23 cellular contexts compared by ENCODE assay signal in genomic region chr2:175577405-175577986, GRCh38.
"Had no signal": no experiment of that assay in that cellular context is flagged by ENCODE, and none has a peak within 500 bp of the region (broad histone marks: within the 10 kb centered on the region; RNA-seq: fewer than 3 reads in every experiment).

No MANE protein-coding gene starts in this region.

- H3K36me3 Mint-ChIP-seq: activated naive CD4-positive, alpha-beta T cell treated with anti-CD3 and anti-CD28 coated beads, Interleukin-2, amount 10 ng/mL, durations not matched to agents 7 days and 5 days had no signal

- H3K4me1 ChIP-seq: left ventricle myocardium inferior, psoas muscle, uterus had no signal

- H3K4me3 ChIP-seq: coronary artery, left ventricle myocardium inferior, psoas muscle, skin epidermis, tibial artery, uterus had no signal

- ATAC-seq: activated naive CD8-positive, alpha-beta T cell treated with anti-CD3 and anti-CD28 coated beads, Interleukin-2, amount 50 U/mL, for 24 hours; psoas muscle; stimulated activated naive CD8-positive, alpha-beta T cell treated with anti-CD3 and anti-CD28 coated beads, Interleukin-15, Interleukin-2, amounts not matched to agents 100 U/mL and 50 U/mL, for 24 hours had no signal

- FAIRE-seq: frontal cortex, kidney, TTC549 had no signal

- H3K36me3 ChIP-seq: brain microvascular endothelial cell, left ventricle myocardium inferior, tibial artery, uterus had no signal

- DNase-seq: activated CD4-positive, alpha-beta T cell treated with anti-CD3 and anti-CD28 coated beads, Interleukin-2, amount 50 U/mL, for 1 hour; activated CD8-positive, alpha-beta memory T cell treated with anti-CD3 and anti-CD28 coated beads for 24 hours; activated CD8-positive, alpha-beta memory T cell treated with anti-CD3 and anti-CD28 coated beads, Interleukin-2, amount 50 U/mL, for 48 hours; activated effector memory CD4-positive, alpha-beta T cell treated with Interleukin-2 at 50 U/mL for 16 hours; activated naive CD4-positive, alpha-beta T cell treated with anti-CD3 and anti-CD28 coated beads, Interleukin-2, amount 10 ng/mL, durations not matched to agents 7 days and 5 days; activated naive CD8-positive, alpha-beta T cell treated with anti-CD3 and anti-CD28 coated beads, Interleukin-2, amount 50 U/mL, for 24 hours; activated T-cell treated with anti-CD3 and anti-CD28 coated beads, Interleukin-2, amount 50 U/mL, for 48 hours; aorta; brain microvascular endothelial cell; erythroblast; kidney; left ventricle myocardium inferior; mammary epithelial cell; psoas muscle; stimulated activated naive CD8-positive, alpha-beta T cell treated with anti-CD3 and anti-CD28 coated beads, Interleukin-15, Interleukin-2, amounts not matched to agents 100 U/mL and 50 U/mL, for 24 hours; substantia nigra; tibial artery; uterus had no signal

- H3K9me3 ChIP-seq: left ventricle myocardium inferior, psoas muscle, tibial artery, uterus had no signal

- H3K4me3 Mint-ChIP-seq: activated naive CD4-positive, alpha-beta T cell treated with anti-CD3 and anti-CD28 coated beads, Interleukin-2, amount 10 ng/mL, durations not matched to agents 7 days and 5 days; activated naive CD8-positive, alpha-beta T cell treated with anti-CD3 and anti-CD28 coated beads, Interleukin-2, amount 50 U/mL, for 24 hours; neural crest cell had no signal

- H3K9me3 Mint-ChIP-seq: activated naive CD4-positive, alpha-beta T cell treated with anti-CD3 and anti-CD28 coated beads, Interleukin-2, amount 10 ng/mL, durations not matched to agents 7 days and 5 days; activated naive CD8-positive, alpha-beta T cell treated with anti-CD3 and anti-CD28 coated beads, Interleukin-2, amount 50 U/mL, for 24 hours; neural crest cell had no signal

- H3K4me1 Mint-ChIP-seq: activated naive CD4-positive, alpha-beta T cell treated with anti-CD3 and anti-CD28 coated beads, Interleukin-2, amount 10 ng/mL, durations not matched to agents 7 days and 5 days; neural crest cell had no signal

- H3K27me3 ChIP-seq: brain microvascular endothelial cell, tibial artery, uterus had no signal

- H3K27ac ChIP-seq: brain microvascular endothelial cell, coronary artery, left ventricle myocardium inferior, psoas muscle, skin epidermis, tibial artery, uterus had no signal

- H3K27ac Mint-ChIP-seq: activated naive CD4-positive, alpha-beta T cell treated with anti-CD3 and anti-CD28 coated beads, Interleukin-2, amount 10 ng/mL, durations not matched to agents 7 days and 5 days; activated naive CD8-positive, alpha-beta T cell treated with anti-CD3 and anti-CD28 coated beads, Interleukin-2, amount 50 U/mL, for 24 hours had no signal
